Comparison of ENCODE assay signal across 10 cellular contexts in genomic region chr22:42769574-42770447, GRCh38. TPM values are rescaled to one million over a fixed set of nuclear protein-coding genes. Genes with fewer than 3 reads are reported as not detected.
DNase-seq lines count a peak whose midpoint lies in the region; ATAC-seq and TF ChIP-seq lines count a peak whose summit lies in the region.
"Had no signal": no experiment of that assay in that cellular context is flagged by ENCODE, and none has a peak within 500 bp of the region (broad histone marks: within the 10 kb centered on the region; RNA-seq: fewer than 3 reads in every experiment).

No MANE protein-coding gene starts in this region.

- TF ChIP-seq CTCF in VCaP (conservative IDR thresholded peaks at IDR 0.05) = no peak
- TF ChIP-seq CTCF in lung (IDR thresholded peaks at IDR 0.05; ENCODE audit: control extremely low read depth, extremely low read depth) = no peak

- H3K27me3 ChIP-seq in lung (ENCODE audit: control insufficient read depth, insufficient read depth) = no peaks in the 10 kb centered on the region

- H3K36me3 ChIP-seq in lung (ENCODE audit: control insufficient read depth in 2 of 2, insufficient read depth in 2 of 2, low read length in 2 of 2) = no peaks in the 10 kb centered on the region

- no peaks in the 10 kb centered on the region for H3K9me3 ChIP-seq in lung (ENCODE audit: control insufficient read depth in 2 of 2, insufficient read depth in 1 of 2, low read length in 1 of 2)

- ATAC-seq in activated CD4-positive, CD25-positive, alpha-beta regulatory T cell treated with anti-CD3 and anti-CD28 coated beads, Interleukin-2, amount 50 U/mL, for 24 hours = peak; percentile 36 to 42
- peak; percentile 83 for ATAC-seq in HG03175 (IDR thresholded peaks at IDR 0.05; ENCODE audit: unreplicated experiment)
- ATAC-seq in lung (ENCODE audit: insufficient read depth, low FRiP score) = peak; percentile 59

- H3K27ac ChIP-seq in VCaP (peak overlapping the region; percentile 52; the same call in 1 of the 2 replicates), lung (ENCODE audit: low read depth in 1 of 2, low read length in 1 of 2) (no peak overlapping the region)
- H3K27ac ChIP-seq: C4-2B had no signal

- no peak for DNase-seq in activated CD4-positive, CD25-positive, alpha-beta regulatory T cell (lab: John Stamatoyannopoulos, UW)
- peak; percentile 52 for DNase-seq in lung (ENCODE audit: low spot score)
- DNase-seq in stimulated activated CD4-positive, alpha-beta T cell treated with anti-CD3 and anti-CD28 coated beads, Interleukin-2, amount 100 ng/mL, for 24 hours = no peak
- no peak for DNase-seq in activated CD8-positive, alpha-beta memory T cell treated with anti-CD3 and anti-CD28 coated beads, Interleukin-2, amount 50 U/mL, for 4 hours
- no peak for DNase-seq in NK-92 treated with Interleukin-12 subunit alpha and Interleukin-12 subunit beta, amount 100 ng/mL, for 24 hours (lab: John Stamatoyannopoulos, UW)
- DNase-seq: activated naive CD8-positive, alpha-beta T cell treated with anti-CD3 and anti-CD28 coated beads, Interleukin-2, amount 10 ng/mL, durations not matched to agents 7 days and 5 days had no signal

- WGBS in lung, 2 donors = 34 to 56% methylated on average over 50 of the region's 50 CpGs

- H3K4me1 ChIP-seq in lung (ENCODE audit: control insufficient read depth in 2 of 2, insufficient read depth in 2 of 2, low read length in 2 of 2) = peaks cover 0 to 11% of the 10 kb centered on the region in 2 donors

- H3K4me3 ChIP-seq in lung = no peak overlapping the region

RNA-seq across cellular contexts. Expression of gene A4GALT, which starts 49.1 kb away (rescaled TPM):
- 10 to 100 TPM in 1 of 2 donors, 1 to 10 TPM in 1; 8.6 to 24.8 TPM for total RNA-seq in lung
- polyA plus RNA-seq in lung = 10 to 100 TPM; 23.9 to 29.3 TPM
- total RNA-seq: activated naive CD8-positive, alpha-beta T cell treated with anti-CD3 and anti-CD28 coated beads, Interleukin-2, amount 10 ng/mL, durations not matched to agents 7 days and 5 days had no signal
